ENCODE assay signal across 18 cellular contexts in genomic region chr2:232328038-232328435, GRCh38. TPM values are rescaled to one million over a fixed set of nuclear protein-coding genes. Genes with fewer than 3 reads are reported as not detected.
DNase-seq lines count a peak whose midpoint lies in the region; ATAC-seq, FAIRE-seq and TF ChIP-seq lines count a peak whose summit lies in the region.
"Had no signal": no experiment of that assay in that cellular context is flagged by ENCODE, and none has a peak within 500 bp of the region (broad histone marks: within the 10 kb centered on the region; RNA-seq: fewer than 3 reads in every experiment).

No MANE protein-coding gene starts in this region.

- in situ Hi-C loops in HepG2 (cut with HindIII; ENCODE audit: extremely low pct_ligation_motif_present, low pct_unique_long_range_greater_than_20kb) = loop anchor here (5.0 to 10.0 kb wide), 2 partner anchors 193 to 421 kb away; no protein-coding TSS in a partner anchor

- H3K36me3 ChIP-seq in HepG2 (replicated peaks in 1 of 2; ENCODE audit: control insufficient read depth in 1 of 2, insufficient read depth in 2 of 2, low read length in 2 of 2) (no peaks in the 10 kb centered on the region), right lobe of liver (no peaks in the 10 kb centered on the region), RWPE2 (ENCODE audit: low read depth) (no peaks in the 10 kb centered on the region)

- H3K4me3 ChIP-seq in HepG2 (replicated peaks in 1 of 3; ENCODE audit: insufficient read depth in 1 of 3, low read depth in 2 of 3, low read length in 3 of 3) (no peak overlapping the region), right lobe of liver (no peak overlapping the region), RWPE2 (ENCODE audit: severe bottlenecking) (no peak overlapping the region)

- no peak overlapping the region for H2AFZ ChIP-seq in HepG2 (ENCODE audit: low read length)

- no peaks in the 10 kb centered on the region for H3K27me3 Mint-ChIP-seq in effector memory CD8-positive, alpha-beta T cell
- H3K27me3 Mint-ChIP-seq: brain; CD8-positive, alpha-beta memory T cell had no signal

- H3K27ac ChIP-seq in HepG2 (ENCODE audit: extremely low read length, insufficient read depth, low read length) = no peak overlapping the region
- H3K27ac ChIP-seq in right lobe of liver = no peak overlapping the region
- no peak overlapping the region for H3K27ac ChIP-seq in RWPE2 (ENCODE audit: poor library complexity, severe bottlenecking)

- H4K20me1 ChIP-seq in HepG2 (ENCODE audit: insufficient read depth, low read length) = 0 out of 2 replicates have a peak, but pooled peaks cover 6% of the 10 kb centered on the region

- TF ChIP-seq EP300 in HepG2 (IDR thresholded peaks at IDR 0.05; ENCODE audit: low read depth in 2 of 2, low read length in 2 of 2) (no peak), HepG2 (CRISPR knock-in tag; IDR thresholded peaks at IDR 0.05; ENCODE audit: borderline replicate concordance) (no peak)

- POLR2A ChIA-PET in HepG2 (lab: Yijun Ruan, JAX) = no interaction called here

- DNase-seq in HepG2 (ENCODE audit: low spot score) = no peak
- no peak for DNase-seq in right lobe of liver
- DNase-seq in RWPE2 (ENCODE audit: low spot score) = peak; percentile 45
- DNase-seq in effector memory CD8-positive, alpha-beta T cell = no peak
- DNase-seq in Ammon's horn (ENCODE audit: low spot score) = no peak
- DNase-seq: CD8-positive, alpha-beta memory T cell; effector CD4-positive, alpha-beta T cell; GF-D8; NCI-H510A; nucleus accumbens; stimulated activated CD4-positive, alpha-beta T cell treated with anti-CD3 and anti-CD28 coated beads, Interleukin-12 subunit alpha, Interleukin-12 subunit beta, amount 100 ng/mL, for 4 hours had no signal

- WGBS in HepG2 (ENCODE audit: low lambda C conversion rate) = 69% methylated on average over 2 of the region's 2 CpGs
- WGBS in right lobe of liver (ENCODE audit: insufficient coverage, low coverage, low lambda C conversion rate, missing lambda C conversion rate) = no CpG with 5 or more reads among the region's 2 CpGs

- intact Hi-C loops in HepG2 (cut with micrococcal nuclease; ENCODE audit: unreplicated experiment) (loop anchor here (5.0 kb wide), 1 partner anchor 186 kb away; no protein-coding TSS in a partner anchor), right lobe of liver (cut with DNase I) (loop anchor here (5.0 to 10.0 kb wide), 2 partner anchors 403 to 411 kb away; partner anchors contain the start of gene NPPC (in 1 of the 2))

- H3K4me2 ChIP-seq in HepG2 (ENCODE audit: low read depth, low read length) = no peak overlapping the region

- H3K9me3 ChIP-seq in HepG2 (ENCODE audit: low read length) = no peaks in the 10 kb centered on the region
- H3K9me3 ChIP-seq in right lobe of liver = no peaks in the 10 kb centered on the region
- no peaks in the 10 kb centered on the region for H3K9me3 ChIP-seq in RWPE2 (ENCODE audit: severe bottlenecking)

- BruUV-seq in HepG2 (replicated peaks; lab: Mats Ljungman, UMichigan) = no TSS peak

- peaks cover 7% of the 10 kb centered on the region for H3K36me3 Mint-ChIP-seq in effector memory CD8-positive, alpha-beta T cell (ENCODE audit: insufficient read depth)
- H3K36me3 Mint-ChIP-seq: brain; CD8-positive, alpha-beta memory T cell had no signal

- no peak overlapping the region for H3K9ac ChIP-seq in HepG2 (ENCODE audit: insufficient read depth, low read depth, low read length)

- TF ChIP-seq CTCF in HepG2 (CRISPR knock-in tag; IDR thresholded peaks at IDR 0.05) (peak; percentile 22; the same call in 1 of the 2 replicates), right lobe of liver (IDR thresholded peaks at IDR 0.05) (no peak), RWPE2 (IDR thresholded peaks at IDR 0.05; ENCODE audit: poor library complexity, severe bottlenecking) (no peak)

- no peak for TF ChIP-seq RAD21 in HepG2 (CRISPR knock-in tag; IDR thresholded peaks at IDR 0.05)

- H3K9me3 Mint-ChIP-seq in effector memory CD8-positive, alpha-beta T cell = no peaks in the 10 kb centered on the region
- H3K9me3 Mint-ChIP-seq: brain; CD8-positive, alpha-beta memory T cell had no signal

- no peak for ATAC-seq in HepG2
- ATAC-seq in right lobe of liver = no peak
- ATAC-seq in GM19452 (IDR thresholded peaks at IDR 0.05; ENCODE audit: unreplicated experiment) = peak; percentile 52
- no peak for ATAC-seq in RWPE2 (ENCODE audit: low read depth)
- ATAC-seq in effector memory CD8-positive, alpha-beta T cell (replicated peaks) = no peak
- no peak for ATAC-seq in GM19023 (IDR thresholded peaks at IDR 0.05; ENCODE audit: unreplicated experiment)
- ATAC-seq: activated CD4-positive, CD25-positive, alpha-beta regulatory T cell treated with anti-CD3 and anti-CD28 coated beads, Interleukin-2, amount 50 U/mL, for 24 hours had no signal

- peaks cover 3 to 5% of the 10 kb centered on the region in 2 donors for H3K4me1 Mint-ChIP-seq in effector memory CD8-positive, alpha-beta T cell (ENCODE audit: low read depth in 2 of 2)

- H3K79me2 ChIP-seq in HepG2 (ENCODE audit: insufficient read depth, low read length) = no peaks in the 10 kb centered on the region

- TF ChIP-seq POLR2A in HepG2 (IDR thresholded peaks at IDR 0.05; ENCODE audit: insufficient read depth in 1 of 2, low read depth in 2 of 2, low read length in 2 of 2) (no peak), right lobe of liver (IDR thresholded peaks at IDR 0.05) (no peak)

- H3K27ac Mint-ChIP-seq in effector memory CD8-positive, alpha-beta T cell = no peak overlapping the region

- FAIRE-seq in HepG2 (lab: Jason Lieb, UNC) = no peak
- FAIRE-seq: RCC 7860 had no signal

- CTCF ChIA-PET in HepG2 (lab: Yijun Ruan, JAX; ENCODE audit: low intra/inter-chr PET ratio, low total read pairs) = interaction anchor here (0.9 to 1.9 kb wide), 4 partner anchors 36 to 428 kb away, joined by 3 to 14 read pairs (median 11); no protein-coding TSS in a partner anchor

- H3K4me1 ChIP-seq in HepG2 (ENCODE audit: insufficient read depth, low read length) = peaks cover 16% of the 10 kb centered on the region
- no peaks in the 10 kb centered on the region for H3K4me1 ChIP-seq in right lobe of liver
- H3K4me1 ChIP-seq in RWPE2 (ENCODE audit: insufficient read depth, poor library complexity, severe bottlenecking) = no peaks in the 10 kb centered on the region

- no peaks in the 10 kb centered on the region for H3K27me3 ChIP-seq in HepG2 (ENCODE audit: control insufficient read depth in 1 of 2, insufficient read depth in 2 of 2, low read length in 2 of 2)
- no peaks in the 10 kb centered on the region for H3K27me3 ChIP-seq in right lobe of liver
- H3K27me3 ChIP-seq in RWPE2 (ENCODE audit: insufficient read depth, poor library complexity, severe bottlenecking) = no peaks in the 10 kb centered on the region

- no peak overlapping the region for H3K4me3 Mint-ChIP-seq in effector memory CD8-positive, alpha-beta T cell
- H3K4me3 Mint-ChIP-seq: brain; CD8-positive, alpha-beta memory T cell had no signal

TF ChIP-seq in HepG2, 621 proteins besides CTCF, POLR2A, EP300 and RAD21:
- TF ChIP-seq STAG1 (CRISPR knock-in tag; IDR thresholded peaks at IDR 0.05) (peak; percentile 14; the same call in 1 of the 2 replicates), CEBPZ (IDR thresholded peaks at IDR 0.05; ENCODE audit: low read length) (no peak)

RNA-seq across cellular contexts. Expression of gene ALPP, which starts 50.5 kb away (rescaled TPM):
- total RNA-seq in HepG2 (2016; rRNA removed; fragmentation: Illumina TruSeq; extraction: Trizol) (not detected in 2 replicates), right lobe of liver (not detected)
- total RNA-seq in HepG2 (2016; cell fraction: cytosol; rRNA removed; fragmentation: Illumina TruSeq; extraction: Trizol; ENCODE audit: low read depth) = not detected in 2 replicates
- total RNA-seq in HepG2 (2016; cell fraction: insoluble cytoplasmic fraction; rRNA removed; fragmentation: Illumina TruSeq; extraction: Trizol) = not detected in 2 replicates
- not detected in 2 replicates for total RNA-seq in HepG2 (2016; cell fraction: membrane; rRNA removed; fragmentation: Illumina TruSeq; extraction: Trizol)
- total RNA-seq in HepG2 (2016; cell fraction: nucleus; rRNA removed; fragmentation: Illumina TruSeq; extraction: Trizol) = not detected in 2 replicates
- polyA plus RNA-seq in HepG2 (2011; rRNA removed) = not detected in 2 replicates
- polyA plus RNA-seq in HepG2 (2011; cell fraction: cytosol; rRNA removed) = not detected in 2 replicates
- not detected in 2 replicates for polyA plus RNA-seq in HepG2 (2011; cell fraction: nucleus; rRNA removed)
- not detected in 2 replicates for polyA plus RNA-seq in HepG2 (2012)
- not detected in 2 replicates for polyA plus RNA-seq in HepG2 (2016; cell fraction: cytosol; fragmentation: Illumina TruSeq; extraction: Trizol; ENCODE audit: low read depth)
- polyA plus RNA-seq in HepG2 (2016; cell fraction: insoluble cytoplasmic fraction; fragmentation: Illumina TruSeq; extraction: Trizol; ENCODE audit: low read depth) = not detected in 2 replicates
- not detected in 2 replicates for polyA plus RNA-seq in HepG2 (2016; cell fraction: membrane; fragmentation: Illumina TruSeq; extraction: Trizol; ENCODE audit: low read depth)
- not detected in 2 replicates for polyA plus RNA-seq in HepG2 (2016; cell fraction: nucleus; fragmentation: Illumina TruSeq; extraction: Trizol; ENCODE audit: insufficient read depth, low read depth)
- 1.1 TPM in 1 of 2 replicates, not detected in the other for polyA minus RNA-seq in HepG2 (2011; rRNA and poly(A)+ RNA removed; ENCODE audit: low replicate concordance)
- polyA minus RNA-seq in HepG2 (2011; cell fraction: cytosol; rRNA and poly(A)+ RNA removed) = not detected in 2 replicates
- polyA minus RNA-seq in HepG2 (2011; cell fraction: nucleus; rRNA and poly(A)+ RNA removed) = not detected in 2 replicates
- total RNA-seq: CD8-positive, alpha-beta memory T cell; fibroblast of villous mesenchyme; T-helper 1 cell treated with Interleukin-12 subunit alpha and Interleukin-12 subunit beta and Interleukin-4 antibody, amounts not matched to agents 30 ng/mL and 1 ng/mL, for 36 hours had no signal
- polyA plus RNA-seq: CD8-positive, alpha-beta memory T cell had no signal
